Comparison of ENCODE assay signal across 6 cellular contexts in genomic region chr18:69222089-69222488, GRCh38.
"Had no signal": no experiment of that assay in that cellular context is flagged by ENCODE, and none has a peak within 500 bp of the region (broad histone marks: within the 10 kb centered on the region; RNA-seq: fewer than 3 reads in every experiment).

No MANE protein-coding gene starts in this region.

- H3K4me1 Mint-ChIP-seq: IgD-negative memory B cell had no signal

- H3K4me3 Mint-ChIP-seq: IgD-negative memory B cell had no signal

- DNase-seq: IMR-90 had no signal

- H3K4me3 ChIP-seq: K562 had no signal

- ATAC-seq: HepG2, K562 had no signal

- H3K27ac ChIP-seq: HL-60 had no signal

- FAIRE-seq: HepG2, HTR-8/SVneo, K562 had no signal

- H3K36me3 Mint-ChIP-seq: IgD-negative memory B cell had no signal

- H3K27ac Mint-ChIP-seq: IgD-negative memory B cell had no signal

- H3K27me3 Mint-ChIP-seq: IgD-negative memory B cell had no signal

- H3K9me3 Mint-ChIP-seq: IgD-negative memory B cell had no signal
